Comparison of ENCODE assay signal across 12 cellular contexts in the genomic region with DNA sequence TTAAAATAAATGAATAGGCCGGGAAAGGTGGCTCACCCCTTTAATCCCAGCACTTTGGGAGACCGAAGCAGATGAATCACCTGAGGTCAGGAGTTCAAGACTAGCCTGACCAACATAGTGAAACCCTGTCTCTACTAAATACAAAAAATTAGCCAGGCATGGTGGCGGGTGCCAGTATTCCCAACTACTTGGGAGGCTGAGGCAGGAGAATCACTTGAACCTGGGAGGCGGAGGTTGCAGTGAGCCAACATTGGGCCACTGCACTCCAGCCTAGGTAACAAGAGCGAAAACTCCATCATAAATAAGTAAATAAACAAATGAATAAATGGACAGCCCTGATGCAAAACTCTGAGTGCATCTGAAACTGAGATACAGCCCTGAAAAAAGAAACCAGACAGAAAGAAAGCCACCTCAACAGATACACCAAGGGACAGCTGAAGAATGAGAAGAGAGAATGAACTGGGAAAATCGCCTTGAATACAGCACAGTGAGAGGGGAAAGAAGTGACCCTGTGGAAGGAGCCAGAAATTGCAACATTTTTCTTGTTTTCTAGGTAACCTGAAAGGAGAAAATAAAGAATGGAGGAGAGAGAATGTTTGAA.
DNase-seq lines count a peak whose midpoint lies in the region; ATAC-seq, FAIRE-seq and TF ChIP-seq lines count a peak whose summit lies in the region.
"Had no signal": no experiment of that assay in that cellular context is flagged by ENCODE, and none has a peak within 500 bp of the region (broad histone marks: within the 10 kb centered on the region; RNA-seq: fewer than 3 reads in every experiment).

No MANE protein-coding gene starts in this region.

- no peaks in the 10 kb centered on the region for H3K9me3 Mint-ChIP-seq in activated CD8-positive, alpha-beta T cell treated with anti-CD3 and anti-CD28 coated beads, Interleukin-2, amount 10 ng/mL, durations not matched to agents 7 days and 5 days (ENCODE audit: insufficient read depth)

- H3K36me3 ChIP-seq in left lung = no peaks in the 10 kb centered on the region
- H3K36me3 ChIP-seq: SJSA1 had no signal

- intact Hi-C loops in left lung (cut with DNase I) = no loop called here

- peak overlapping the region; percentile 30 for H3K27ac Mint-ChIP-seq in activated CD8-positive, alpha-beta T cell treated with anti-CD3 and anti-CD28 coated beads, Interleukin-2, amount 10 ng/mL, durations not matched to agents 7 days and 5 days

- no peaks in the 10 kb centered on the region for H3K4me1 ChIP-seq in left lung

- POLR2A ChIA-PET in activated CD8-positive, alpha-beta T cell treated with anti-CD3 and anti-CD28 coated beads, Interleukin-2, amount 10 ng/mL, durations not matched to agents 7 days and 5 days (lab: Charles Lee) = no interaction called here

- DNase-seq in GM18507 (ENCODE audit: extremely low spot score, insufficient read length, low read depth) = peak; percentile 18
- DNase-seq in activated CD8-positive, alpha-beta T cell treated with anti-CD3 and anti-CD28 coated beads, Interleukin-2, amount 10 ng/mL, durations not matched to agents 7 days and 5 days = no peak
- no peak for DNase-seq in RPMI8226
- DNase-seq in hippocampal formation (lab: John Stamatoyannopoulos, UW) = no peak
- DNase-seq in left lung = no peak
- DNase-seq in NCI-H226 = no peak
- DNase-seq: activated effector memory CD4-positive, alpha-beta T cell treated with Interleukin-2 at 50 U/mL for 16 hours; DMS 273 treated with DMSO at 0.1 percent for 48 hours; NCI-H1436 treated with DMSO at 0.1 percent for 48 hours had no signal

- H3K27ac ChIP-seq in left lung = no peak overlapping the region
- H3K27ac ChIP-seq: SJSA1 had no signal

- H3K36me3 Mint-ChIP-seq in activated CD8-positive, alpha-beta T cell treated with anti-CD3 and anti-CD28 coated beads, Interleukin-2, amount 10 ng/mL, durations not matched to agents 7 days and 5 days (ENCODE audit: low read depth) = peaks cover 23% of the 10 kb centered on the region

- no peaks in the 10 kb centered on the region for H3K27me3 ChIP-seq in left lung
- H3K27me3 ChIP-seq: SJSA1 had no signal

- peaks cover 47% of the 10 kb centered on the region for H3K4me1 Mint-ChIP-seq in activated CD8-positive, alpha-beta T cell treated with anti-CD3 and anti-CD28 coated beads, Interleukin-2, amount 10 ng/mL, durations not matched to agents 7 days and 5 days (ENCODE audit: low read depth)

- CTCF ChIA-PET in activated CD8-positive, alpha-beta T cell treated with anti-CD3 and anti-CD28 coated beads, Interleukin-2, amount 10 ng/mL, durations not matched to agents 7 days and 5 days (lab: Charles Lee) = interaction anchor here (1.0 to 1.7 kb wide), 4 partner anchors 17 to 75 kb away, joined by 4 to 6 read pairs (median 4); no protein-coding TSS in a partner anchor

- no peaks in the 10 kb centered on the region for H3K27me3 Mint-ChIP-seq in activated CD8-positive, alpha-beta T cell treated with anti-CD3 and anti-CD28 coated beads, Interleukin-2, amount 10 ng/mL, durations not matched to agents 7 days and 5 days (ENCODE audit: low read depth)

- ATAC-seq in GM19452 (IDR thresholded peaks at IDR 0.05; ENCODE audit: unreplicated experiment) = peak; percentile 72
- peak; percentile 76 for ATAC-seq in HG02981 (IDR thresholded peaks at IDR 0.05; ENCODE audit: unreplicated experiment)
- ATAC-seq in activated CD8-positive, alpha-beta T cell treated with anti-CD3 and anti-CD28 coated beads, Interleukin-2, amount 10 ng/mL, durations not matched to agents 7 days and 5 days = no peak
- no peak for ATAC-seq in left lung

- H3K4me3 ChIP-seq in left lung = no peak overlapping the region
- H3K4me3 ChIP-seq: SJSA1 had no signal

- FAIRE-seq in GM18507 (lab: Jason Lieb, UNC) = peak; percentile 85

- H3K9me3 ChIP-seq in left lung = no peaks in the 10 kb centered on the region
- H3K9me3 ChIP-seq: SJSA1 had no signal

- H3K4me3 Mint-ChIP-seq in activated CD8-positive, alpha-beta T cell treated with anti-CD3 and anti-CD28 coated beads, Interleukin-2, amount 10 ng/mL, durations not matched to agents 7 days and 5 days = no peak overlapping the region

- no peak for TF ChIP-seq CTCF in left lung (IDR thresholded peaks at IDR 0.05)

Comparison
In these comparisons a context has a peak if more than half of its experiments do, and no peak if none do; other contexts are left out.
1. ATAC-seq: peak in GM19452 (single experiment) and HG02981 (single experiment); none in activated CD8-positive, alpha-beta T cell treated with anti-CD3 and anti-CD28 coated beads, Interleukin-2, amount 10 ng/mL, durations not matched to agents 7 days and 5 days (single experiment) and left lung (single experiment).